Comparison of ENCODE assay signal across 1 cellular context in the genomic region with DNA sequence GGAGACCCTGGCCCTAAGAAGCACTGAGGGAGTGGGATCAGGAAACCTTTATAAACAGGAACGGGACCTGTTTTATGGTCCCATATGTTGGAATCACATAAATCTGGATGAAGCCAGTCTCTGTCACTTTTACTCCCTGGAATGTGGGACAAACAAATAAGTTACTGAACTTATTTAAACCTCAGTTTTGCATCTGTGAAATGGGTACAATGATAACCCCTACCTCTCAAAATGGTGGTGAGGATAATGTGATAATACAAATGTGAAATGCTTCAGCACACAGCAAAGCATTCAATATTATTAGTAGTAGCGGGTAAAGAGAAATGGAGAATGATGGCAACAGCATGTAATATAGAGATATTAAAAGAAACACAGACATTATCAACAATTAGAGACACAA.
TF ChIP-seq lines count a peak whose summit lies in the region.

No MANE protein-coding gene starts in this region.

TF ChIP-seq in GM23338, 12 proteins besides CTCF, POLR2A, EP300 and RAD21 (continued from another document):
- TF ChIP-seq, protein P1, sequence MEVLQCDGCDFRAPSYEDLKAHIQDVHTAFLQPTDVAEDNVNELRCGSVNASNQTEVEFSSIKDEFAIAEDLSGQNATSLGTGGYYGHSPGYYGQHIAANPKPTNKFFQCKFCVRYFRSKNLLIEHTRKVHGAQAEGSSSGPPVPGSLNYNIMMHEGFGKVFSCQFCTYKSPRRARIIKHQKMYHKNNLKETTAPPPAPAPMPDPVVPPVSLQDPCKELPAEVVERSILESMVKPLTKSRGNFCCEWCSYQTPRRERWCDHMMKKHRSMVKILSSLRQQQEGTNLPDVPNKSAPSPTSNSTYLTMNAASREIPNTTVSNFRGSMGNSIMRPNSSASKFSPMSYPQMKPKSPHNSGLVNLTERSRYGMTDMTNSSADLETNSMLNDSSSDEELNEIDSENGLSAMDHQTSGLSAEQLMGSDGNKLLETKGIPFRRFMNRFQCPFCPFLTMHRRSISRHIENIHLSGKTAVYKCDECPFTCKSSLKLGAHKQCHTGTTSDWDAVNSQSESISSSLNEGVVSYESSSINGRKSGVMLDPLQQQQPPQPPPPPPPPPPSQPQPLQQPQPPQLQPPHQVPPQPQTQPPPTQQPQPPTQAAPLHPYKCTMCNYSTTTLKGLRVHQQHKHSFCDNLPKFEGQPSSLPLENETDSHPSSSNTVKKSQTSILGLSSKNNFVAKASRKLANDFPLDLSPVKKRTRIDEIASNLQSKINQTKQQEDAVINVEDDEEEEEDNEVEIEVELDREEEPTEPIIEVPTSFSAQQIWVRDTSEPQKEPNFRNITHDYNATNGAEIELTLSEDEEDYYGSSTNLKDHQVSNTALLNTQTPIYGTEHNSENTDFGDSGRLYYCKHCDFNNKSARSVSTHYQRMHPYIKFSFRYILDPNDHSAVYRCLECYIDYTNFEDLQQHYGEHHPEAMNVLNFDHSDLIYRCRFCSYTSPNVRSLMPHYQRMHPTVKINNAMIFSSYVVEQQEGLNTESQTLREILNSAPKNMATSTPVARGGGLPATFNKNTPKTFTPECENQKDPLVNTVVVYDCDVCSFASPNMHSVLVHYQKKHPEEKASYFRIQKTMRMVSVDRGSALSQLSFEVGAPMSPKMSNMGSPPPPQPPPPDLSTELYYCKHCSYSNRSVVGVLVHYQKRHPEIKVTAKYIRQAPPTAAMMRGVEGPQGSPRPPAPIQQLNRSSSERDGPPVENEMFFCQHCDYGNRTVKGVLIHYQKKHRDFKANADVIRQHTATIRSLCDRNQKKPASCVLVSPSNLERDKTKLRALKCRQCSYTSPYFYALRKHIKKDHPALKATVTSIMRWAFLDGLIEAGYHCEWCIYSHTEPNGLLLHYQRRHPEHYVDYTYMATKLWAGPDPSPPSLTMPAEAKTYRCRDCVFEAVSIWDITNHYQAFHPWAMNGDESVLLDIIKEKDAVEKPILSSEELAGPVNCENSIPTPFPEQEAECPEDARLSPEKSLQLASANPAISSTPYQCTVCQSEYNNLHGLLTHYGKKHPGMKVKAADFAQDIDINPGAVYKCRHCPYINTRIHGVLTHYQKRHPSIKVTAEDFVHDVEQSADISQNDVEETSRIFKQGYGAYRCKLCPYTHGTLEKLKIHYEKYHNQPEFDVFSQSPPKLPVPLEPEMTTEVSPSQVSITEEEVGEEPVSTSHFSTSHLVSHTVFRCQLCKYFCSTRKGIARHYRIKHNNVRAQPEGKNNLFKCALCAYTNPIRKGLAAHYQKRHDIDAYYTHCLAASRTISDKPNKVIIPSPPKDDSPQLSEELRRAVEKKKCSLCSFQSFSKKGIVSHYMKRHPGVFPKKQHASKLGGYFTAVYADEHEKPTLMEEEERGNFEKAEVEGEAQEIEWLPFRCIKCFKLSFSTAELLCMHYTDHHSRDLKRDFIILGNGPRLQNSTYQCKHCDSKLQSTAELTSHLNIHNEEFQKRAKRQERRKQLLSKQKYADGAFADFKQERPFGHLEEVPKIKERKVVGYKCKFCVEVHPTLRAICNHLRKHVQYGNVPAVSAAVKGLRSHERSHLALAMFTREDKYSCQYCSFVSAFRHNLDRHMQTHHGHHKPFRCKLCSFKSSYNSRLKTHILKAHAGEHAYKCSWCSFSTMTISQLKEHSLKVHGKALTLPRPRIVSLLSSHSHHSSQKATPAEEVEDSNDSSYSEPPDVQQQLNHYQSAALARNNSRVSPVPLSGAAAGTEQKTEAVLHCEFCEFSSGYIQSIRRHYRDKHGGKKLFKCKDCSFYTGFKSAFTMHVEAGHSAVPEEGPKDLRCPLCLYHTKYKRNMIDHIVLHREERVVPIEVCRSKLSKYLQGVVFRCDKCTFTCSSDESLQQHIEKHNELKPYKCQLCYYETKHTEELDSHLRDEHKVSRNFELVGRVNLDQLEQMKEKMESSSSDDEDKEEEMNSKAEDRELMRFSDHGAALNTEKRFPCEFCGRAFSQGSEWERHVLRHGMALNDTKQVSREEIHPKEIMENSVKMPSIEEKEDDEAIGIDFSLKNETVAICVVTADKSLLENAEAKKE (CRISPR knock-in tag; IDR thresholded peaks at IDR 0.05), result no peak
